ENCODE assay signal across 1 cellular context in the genomic region with DNA sequence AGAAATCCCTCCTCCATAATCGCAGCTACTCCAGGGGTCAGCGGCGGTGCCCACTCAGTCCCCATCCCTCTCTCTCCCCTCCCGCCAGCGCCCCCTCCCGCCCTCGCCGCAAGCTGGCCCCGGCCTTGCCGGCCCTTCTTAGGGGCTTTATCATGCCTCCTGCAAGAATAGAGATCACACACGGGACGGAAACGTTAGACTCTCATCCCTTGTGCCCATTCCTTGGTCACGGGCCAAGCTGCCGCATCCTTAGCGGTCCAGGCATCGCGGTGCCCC.
TF ChIP-seq lines count a peak whose summit lies in the region.

No MANE protein-coding gene starts in this region.

TF ChIP-seq in endothelial cell of umbilical vein, 7 proteins besides CTCF, POLR2A, EP300 and RAD21:
- no peak for TF ChIP-seq MYC (IDR thresholded peaks at IDR 0.05; ENCODE audit: low read depth, low read length)
- TF ChIP-seq EZH2 (IDR thresholded peaks at IDR 0.05; ENCODE audit: borderline replicate concordance, low read depth, low read length, severe bottlenecking): no peak
- no peak for TF ChIP-seq FOS (IDR thresholded peaks at IDR 0.05; ENCODE audit: borderline replicate concordance, insufficient read depth, low read length)
- no peak for TF ChIP-seq MAX (IDR thresholded peaks at IDR 0.05; ENCODE audit: insufficient read depth, insufficient read length)
- no peak for TF ChIP-seq POLR2AphosphoS5 (IDR thresholded peaks at IDR 0.05; ENCODE audit: insufficient read depth, low read depth, low read length)
- no peak for TF ChIP-seq GATA2 (IDR thresholded peaks at IDR 0.05; ENCODE audit: insufficient read depth, insufficient read length, low read depth, low read length)
- no peak for TF ChIP-seq JUN (IDR thresholded peaks at IDR 0.05; ENCODE audit: borderline replicate concordance, insufficient read depth, insufficient read length, low read depth)
TF ChIP-seq in endothelial cell of umbilical vein: peak in this region for 0.
